Comparison of ENCODE assay signal across 26 cellular contexts in the genomic region with DNA sequence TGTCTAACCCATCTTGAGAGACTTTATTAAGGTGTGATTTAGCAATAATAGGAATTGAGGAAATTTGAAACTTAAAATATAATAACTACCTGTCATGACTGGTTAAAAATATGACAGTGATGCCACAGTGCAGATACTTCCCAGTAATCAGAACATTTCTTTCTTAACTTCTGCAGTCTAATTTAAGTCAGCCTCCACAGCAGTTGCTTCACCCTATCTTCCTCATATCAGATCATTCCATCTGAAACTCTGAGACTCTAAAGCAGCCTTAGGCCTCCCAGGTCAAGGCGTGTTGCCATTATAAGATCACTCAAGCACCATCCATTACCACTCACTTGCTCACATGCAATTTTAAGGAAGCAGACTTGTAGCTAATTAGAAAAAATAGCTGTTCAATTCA.
"Had no signal": no experiment of that assay in that cellular context is flagged by ENCODE, and none has a peak within 500 bp of the region (broad histone marks: within the 10 kb centered on the region; RNA-seq: fewer than 3 reads in every experiment).

No MANE protein-coding gene starts in this region.

- H3K27me3 ChIP-seq: breast epithelium, gastroesophageal sphincter, hepatocyte, ovary, thyroid gland had no signal

- ATAC-seq: gastroesophageal sphincter; left cardiac atrium; left ventricle myocardium superior; sciatic nerve; stimulated activated memory B cell treated with anti-CD40 and anti-IgM and Interleukin-4, amounts not matched to agents 10 μg/mL and 1 μg/mL and 100 μg/mL, for 72 hours; stimulated activated naive CD8-positive, alpha-beta T cell treated with anti-CD3 and anti-CD28 coated beads, Interleukin-15, amount 100 ng/mL, for 72 hours had no signal

- H3K4me2 ChIP-seq: hepatocyte had no signal

- H2AFZ ChIP-seq: hepatocyte had no signal

- H3K4me3 ChIP-seq: breast epithelium, gastroesophageal sphincter, hepatocyte, ovary, thyroid gland had no signal

- H3K36me3 ChIP-seq: breast epithelium, gastroesophageal sphincter, ovary, thyroid gland had no signal

- DNase-seq: activated CD4-positive, alpha-beta memory T cell treated with anti-CD3 and anti-CD28 coated beads for 36 hours; activated CD4-positive, alpha-beta T cell treated with anti-CD3 and anti-CD28 coated beads, Interleukin-2, amount 10 ng/mL, durations not matched to agents 24 days and 14 days; activated CD8-positive, alpha-beta memory T cell treated with anti-CD3 and anti-CD28 coated beads, Interleukin-2, amount 50 U/mL, for 4 hours; activated gamma-delta T cell; activated naive CD4-positive, alpha-beta T cell treated with anti-CD3 and anti-CD28 coated beads, Interleukin-2, amount 50 U/mL, for 16 hours; activated T-cell treated with anti-CD3 and anti-CD28 coated beads, Interleukin-2, amount 50 U/mL, for 1 hour; amygdala; central memory CD4-positive, alpha-beta T cell; left cardiac atrium; left ventricle myocardium superior; mammary epithelial cell; ovary; retina; small intestine; stimulated activated CD4-positive, alpha-beta T cell treated with anti-CD3 and anti-CD28 coated beads, Interleukin-4, amount 100 ng/mL, for 4 hours; stimulated activated CD8-positive, alpha-beta memory T cell treated with anti-CD3 and anti-CD28 coated beads, Interleukin-4, amount 100 ng/mL, for 48 hours; stimulated activated naive CD8-positive, alpha-beta T cell treated with anti-CD3 and anti-CD28 coated beads, Interleukin-15, amount 100 ng/mL, for 72 hours; substantia nigra; T-helper 9 cell; thyroid gland had no signal

- H3K79me2 ChIP-seq: hepatocyte had no signal

- H3K4me1 ChIP-seq: breast epithelium, gastroesophageal sphincter, thyroid gland had no signal

- H3K9me3 ChIP-seq: breast epithelium, gastroesophageal sphincter, ovary, thyroid gland had no signal

- H3K27ac ChIP-seq: breast epithelium, gastroesophageal sphincter, hepatocyte, ovary, thyroid gland, VCaP had no signal
